ENCODE assay signal across 1 cellular context in the genomic region with DNA sequence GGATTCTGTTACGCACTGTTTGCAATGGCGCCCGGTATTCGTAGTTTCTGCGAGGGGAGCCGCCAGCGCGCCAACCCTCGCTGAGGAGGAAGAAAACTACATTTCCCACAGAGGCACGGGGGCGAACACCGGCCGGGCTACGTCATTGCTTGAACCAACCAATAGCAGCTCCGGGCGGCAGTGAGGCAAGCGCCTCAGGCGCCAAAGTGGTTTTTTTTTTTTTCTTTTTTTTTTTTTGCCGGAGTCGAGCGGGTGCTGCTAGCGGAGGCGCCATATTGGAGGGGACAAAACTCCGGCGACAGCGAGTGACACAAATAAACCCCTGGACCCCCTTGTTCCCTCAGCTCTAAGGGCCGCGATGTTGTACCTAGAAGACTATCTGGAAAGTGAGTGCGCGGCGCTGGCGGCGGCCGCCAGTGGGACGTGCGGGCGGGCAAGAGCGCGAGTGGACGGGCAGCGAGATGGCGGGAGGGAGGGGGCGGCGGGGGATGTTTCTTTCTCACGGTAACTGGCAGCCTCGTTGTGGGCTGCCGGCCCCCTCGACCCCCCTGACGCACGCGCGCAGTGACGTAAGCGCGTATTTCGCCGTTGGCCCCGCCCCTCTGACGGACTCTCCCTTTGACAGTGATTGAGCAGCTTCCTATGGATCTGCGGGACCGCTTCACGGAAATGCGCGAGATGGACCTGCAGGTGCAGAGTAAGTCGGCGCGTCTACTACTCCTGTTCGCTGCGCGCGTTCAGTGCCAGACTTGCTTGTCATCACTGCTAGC.
A peak's percentile ranks its signal among the peaks of the same experiment; 100 is the strongest.
TF ChIP-seq lines count a peak whose summit lies in the region.

A gene with protein sequence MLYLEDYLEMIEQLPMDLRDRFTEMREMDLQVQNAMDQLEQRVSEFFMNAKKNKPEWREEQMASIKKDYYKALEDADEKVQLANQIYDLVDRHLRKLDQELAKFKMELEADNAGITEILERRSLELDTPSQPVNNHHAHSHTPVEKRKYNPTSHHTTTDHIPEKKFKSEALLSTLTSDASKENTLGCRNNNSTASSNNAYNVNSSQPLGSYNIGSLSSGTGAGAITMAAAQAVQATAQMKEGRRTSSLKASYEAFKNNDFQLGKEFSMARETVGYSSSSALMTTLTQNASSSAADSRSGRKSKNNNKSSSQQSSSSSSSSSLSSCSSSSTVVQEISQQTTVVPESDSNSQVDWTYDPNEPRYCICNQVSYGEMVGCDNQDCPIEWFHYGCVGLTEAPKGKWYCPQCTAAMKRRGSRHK (plus strand): TSS at position 239 of the 770 bp plus-strand sequence. CDS start 120 bp downstream, at position 359.

TF ChIP-seq in GM12878, 131 proteins besides CTCF, POLR2A, EP300 and RAD21 (continued from another document and continues in another):
- TF ChIP-seq, protein P1, sequence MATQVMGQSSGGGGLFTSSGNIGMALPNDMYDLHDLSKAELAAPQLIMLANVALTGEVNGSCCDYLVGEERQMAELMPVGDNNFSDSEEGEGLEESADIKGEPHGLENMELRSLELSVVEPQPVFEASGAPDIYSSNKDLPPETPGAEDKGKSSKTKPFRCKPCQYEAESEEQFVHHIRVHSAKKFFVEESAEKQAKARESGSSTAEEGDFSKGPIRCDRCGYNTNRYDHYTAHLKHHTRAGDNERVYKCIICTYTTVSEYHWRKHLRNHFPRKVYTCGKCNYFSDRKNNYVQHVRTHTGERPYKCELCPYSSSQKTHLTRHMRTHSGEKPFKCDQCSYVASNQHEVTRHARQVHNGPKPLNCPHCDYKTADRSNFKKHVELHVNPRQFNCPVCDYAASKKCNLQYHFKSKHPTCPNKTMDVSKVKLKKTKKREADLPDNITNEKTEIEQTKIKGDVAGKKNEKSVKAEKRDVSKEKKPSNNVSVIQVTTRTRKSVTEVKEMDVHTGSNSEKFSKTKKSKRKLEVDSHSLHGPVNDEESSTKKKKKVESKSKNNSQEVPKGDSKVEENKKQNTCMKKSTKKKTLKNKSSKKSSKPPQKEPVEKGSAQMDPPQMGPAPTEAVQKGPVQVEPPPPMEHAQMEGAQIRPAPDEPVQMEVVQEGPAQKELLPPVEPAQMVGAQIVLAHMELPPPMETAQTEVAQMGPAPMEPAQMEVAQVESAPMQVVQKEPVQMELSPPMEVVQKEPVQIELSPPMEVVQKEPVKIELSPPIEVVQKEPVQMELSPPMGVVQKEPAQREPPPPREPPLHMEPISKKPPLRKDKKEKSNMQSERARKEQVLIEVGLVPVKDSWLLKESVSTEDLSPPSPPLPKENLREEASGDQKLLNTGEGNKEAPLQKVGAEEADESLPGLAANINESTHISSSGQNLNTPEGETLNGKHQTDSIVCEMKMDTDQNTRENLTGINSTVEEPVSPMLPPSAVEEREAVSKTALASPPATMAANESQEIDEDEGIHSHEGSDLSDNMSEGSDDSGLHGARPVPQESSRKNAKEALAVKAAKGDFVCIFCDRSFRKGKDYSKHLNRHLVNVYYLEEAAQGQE (IDR thresholded peaks at IDR 0.05; ENCODE audit: low read depth, low read length) = no peak
- TF ChIP-seq YBX1 (IDR thresholded peaks at IDR 0.05) = no peak
- no peak for TF ChIP-seq EED (IDR thresholded peaks at IDR 0.05; ENCODE audit: low read depth)
- TF ChIP-seq, protein P2, sequence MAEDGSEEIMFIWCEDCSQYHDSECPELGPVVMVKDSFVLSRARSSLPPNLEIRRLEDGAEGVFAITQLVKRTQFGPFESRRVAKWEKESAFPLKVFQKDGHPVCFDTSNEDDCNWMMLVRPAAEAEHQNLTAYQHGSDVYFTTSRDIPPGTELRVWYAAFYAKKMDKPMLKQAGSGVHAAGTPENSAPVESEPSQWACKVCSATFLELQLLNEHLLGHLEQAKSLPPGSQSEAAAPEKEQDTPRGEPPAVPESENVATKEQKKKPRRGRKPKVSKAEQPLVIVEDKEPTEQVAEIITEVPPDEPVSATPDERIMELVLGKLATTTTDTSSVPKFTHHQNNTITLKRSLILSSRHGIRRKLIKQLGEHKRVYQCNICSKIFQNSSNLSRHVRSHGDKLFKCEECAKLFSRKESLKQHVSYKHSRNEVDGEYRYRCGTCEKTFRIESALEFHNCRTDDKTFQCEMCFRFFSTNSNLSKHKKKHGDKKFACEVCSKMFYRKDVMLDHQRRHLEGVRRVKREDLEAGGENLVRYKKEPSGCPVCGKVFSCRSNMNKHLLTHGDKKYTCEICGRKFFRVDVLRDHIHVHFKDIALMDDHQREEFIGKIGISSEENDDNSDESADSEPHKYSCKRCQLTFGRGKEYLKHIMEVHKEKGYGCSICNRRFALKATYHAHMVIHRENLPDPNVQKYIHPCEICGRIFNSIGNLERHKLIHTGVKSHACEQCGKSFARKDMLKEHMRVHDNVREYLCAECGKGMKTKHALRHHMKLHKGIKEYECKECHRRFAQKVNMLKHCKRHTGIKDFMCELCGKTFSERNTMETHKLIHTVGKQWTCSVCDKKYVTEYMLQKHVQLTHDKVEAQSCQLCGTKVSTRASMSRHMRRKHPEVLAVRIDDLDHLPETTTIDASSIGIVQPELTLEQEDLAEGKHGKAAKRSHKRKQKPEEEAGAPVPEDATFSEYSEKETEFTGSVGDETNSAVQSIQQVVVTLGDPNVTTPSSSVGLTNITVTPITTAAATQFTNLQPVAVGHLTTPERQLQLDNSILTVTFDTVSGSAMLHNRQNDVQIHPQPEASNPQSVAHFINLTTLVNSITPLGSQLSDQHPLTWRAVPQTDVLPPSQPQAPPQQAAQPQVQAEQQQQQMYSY (CRISPR knock-in tag; IDR thresholded peaks at IDR 0.05) = no peak
- TF ChIP-seq, protein P3, sequence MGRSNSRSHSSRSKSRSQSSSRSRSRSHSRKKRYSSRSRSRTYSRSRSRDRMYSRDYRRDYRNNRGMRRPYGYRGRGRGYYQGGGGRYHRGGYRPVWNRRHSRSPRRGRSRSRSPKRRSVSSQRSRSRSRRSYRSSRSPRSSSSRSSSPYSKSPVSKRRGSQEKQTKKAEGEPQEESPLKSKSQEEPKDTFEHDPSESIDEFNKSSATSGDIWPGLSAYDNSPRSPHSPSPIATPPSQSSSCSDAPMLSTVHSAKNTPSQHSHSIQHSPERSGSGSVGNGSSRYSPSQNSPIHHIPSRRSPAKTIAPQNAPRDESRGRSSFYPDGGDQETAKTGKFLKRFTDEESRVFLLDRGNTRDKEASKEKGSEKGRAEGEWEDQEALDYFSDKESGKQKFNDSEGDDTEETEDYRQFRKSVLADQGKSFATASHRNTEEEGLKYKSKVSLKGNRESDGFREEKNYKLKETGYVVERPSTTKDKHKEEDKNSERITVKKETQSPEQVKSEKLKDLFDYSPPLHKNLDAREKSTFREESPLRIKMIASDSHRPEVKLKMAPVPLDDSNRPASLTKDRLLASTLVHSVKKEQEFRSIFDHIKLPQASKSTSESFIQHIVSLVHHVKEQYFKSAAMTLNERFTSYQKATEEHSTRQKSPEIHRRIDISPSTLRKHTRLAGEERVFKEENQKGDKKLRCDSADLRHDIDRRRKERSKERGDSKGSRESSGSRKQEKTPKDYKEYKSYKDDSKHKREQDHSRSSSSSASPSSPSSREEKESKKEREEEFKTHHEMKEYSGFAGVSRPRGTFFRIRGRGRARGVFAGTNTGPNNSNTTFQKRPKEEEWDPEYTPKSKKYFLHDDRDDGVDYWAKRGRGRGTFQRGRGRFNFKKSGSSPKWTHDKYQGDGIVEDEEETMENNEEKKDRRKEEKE (IDR thresholded peaks at IDR 0.05) = no peak
- TF ChIP-seq WRNIP1 (IDR thresholded peaks at IDR 0.05; ENCODE audit: borderline replicate concordance, low read depth, low read length) = no peak
- peak; percentile 20; the same call in 1 of the 2 replicates for TF ChIP-seq STAT1 (conservative IDR thresholded peaks at IDR 0.05)
- peak; percentile 78 for TF ChIP-seq CHD2 (IDR thresholded peaks at IDR 0.05; ENCODE audit: borderline replicate concordance, low read depth, low read length)
- TF ChIP-seq NR2F1 (conservative IDR thresholded peaks at IDR 0.05) = no peak
- no peak; the same call in 1 of the 2 replicates for TF ChIP-seq MXI1 (IDR thresholded peaks at IDR 0.05; ENCODE audit: low read depth, low read length)
- TF ChIP-seq, protein P4, sequence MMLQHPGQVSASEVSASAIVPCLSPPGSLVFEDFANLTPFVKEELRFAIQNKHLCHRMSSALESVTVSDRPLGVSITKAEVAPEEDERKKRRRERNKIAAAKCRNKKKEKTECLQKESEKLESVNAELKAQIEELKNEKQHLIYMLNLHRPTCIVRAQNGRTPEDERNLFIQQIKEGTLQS (IDR thresholded peaks at IDR 0.05; ENCODE audit: borderline replicate concordance, extremely low read depth, low read depth, low read length) = no peak
- peak; percentile 92 for TF ChIP-seq TARDBP (IDR thresholded peaks at IDR 0.05; ENCODE audit: borderline replicate concordance)
- TF ChIP-seq NBN (IDR thresholded peaks at IDR 0.05) = peak; percentile 86
- TF ChIP-seq KLF5 (IDR thresholded peaks at IDR 0.05; ENCODE audit: partially characterized antibody) = peak; percentile 27
- TF ChIP-seq TAF1 (IDR thresholded peaks at IDR 0.05; ENCODE audit: borderline replicate concordance, low read depth, low read length) = peak; percentile 77
- TF ChIP-seq, protein P5, sequence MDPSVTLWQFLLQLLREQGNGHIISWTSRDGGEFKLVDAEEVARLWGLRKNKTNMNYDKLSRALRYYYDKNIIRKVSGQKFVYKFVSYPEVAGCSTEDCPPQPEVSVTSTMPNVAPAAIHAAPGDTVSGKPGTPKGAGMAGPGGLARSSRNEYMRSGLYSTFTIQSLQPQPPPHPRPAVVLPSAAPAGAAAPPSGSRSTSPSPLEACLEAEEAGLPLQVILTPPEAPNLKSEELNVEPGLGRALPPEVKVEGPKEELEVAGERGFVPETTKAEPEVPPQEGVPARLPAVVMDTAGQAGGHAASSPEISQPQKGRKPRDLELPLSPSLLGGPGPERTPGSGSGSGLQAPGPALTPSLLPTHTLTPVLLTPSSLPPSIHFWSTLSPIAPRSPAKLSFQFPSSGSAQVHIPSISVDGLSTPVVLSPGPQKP (IDR thresholded peaks at IDR 0.05; ENCODE audit: low read depth, low read length) = 0 out of 2 replicates have a peak, but pooled peaks have one; percentile 50
- TF ChIP-seq MEF2A (IDR thresholded peaks at IDR 0.05; ENCODE audit: insufficient read depth, low read depth, low read length) = 0 out of 2 replicates have a peak, but pooled peaks have one; percentile 32
- peak; percentile 92 for TF ChIP-seq DPF2 (IDR thresholded peaks at IDR 0.05)
- TF ChIP-seq SP1 (IDR thresholded peaks at IDR 0.05; ENCODE audit: low read depth, low read length) = peak; percentile 57
- TF ChIP-seq, protein P6, sequence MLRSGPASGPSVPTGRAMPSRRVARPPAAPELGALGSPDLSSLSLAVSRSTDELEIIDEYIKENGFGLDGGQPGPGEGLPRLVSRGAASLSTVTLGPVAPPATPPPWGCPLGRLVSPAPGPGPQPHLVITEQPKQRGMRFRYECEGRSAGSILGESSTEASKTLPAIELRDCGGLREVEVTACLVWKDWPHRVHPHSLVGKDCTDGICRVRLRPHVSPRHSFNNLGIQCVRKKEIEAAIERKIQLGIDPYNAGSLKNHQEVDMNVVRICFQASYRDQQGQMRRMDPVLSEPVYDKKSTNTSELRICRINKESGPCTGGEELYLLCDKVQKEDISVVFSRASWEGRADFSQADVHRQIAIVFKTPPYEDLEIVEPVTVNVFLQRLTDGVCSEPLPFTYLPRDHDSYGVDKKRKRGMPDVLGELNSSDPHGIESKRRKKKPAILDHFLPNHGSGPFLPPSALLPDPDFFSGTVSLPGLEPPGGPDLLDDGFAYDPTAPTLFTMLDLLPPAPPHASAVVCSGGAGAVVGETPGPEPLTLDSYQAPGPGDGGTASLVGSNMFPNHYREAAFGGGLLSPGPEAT (IDR thresholded peaks at IDR 0.05; ENCODE audit: low read depth) = 0 out of 2 replicates have a peak, but pooled peaks have one; percentile 54
- TF ChIP-seq, protein P7, sequence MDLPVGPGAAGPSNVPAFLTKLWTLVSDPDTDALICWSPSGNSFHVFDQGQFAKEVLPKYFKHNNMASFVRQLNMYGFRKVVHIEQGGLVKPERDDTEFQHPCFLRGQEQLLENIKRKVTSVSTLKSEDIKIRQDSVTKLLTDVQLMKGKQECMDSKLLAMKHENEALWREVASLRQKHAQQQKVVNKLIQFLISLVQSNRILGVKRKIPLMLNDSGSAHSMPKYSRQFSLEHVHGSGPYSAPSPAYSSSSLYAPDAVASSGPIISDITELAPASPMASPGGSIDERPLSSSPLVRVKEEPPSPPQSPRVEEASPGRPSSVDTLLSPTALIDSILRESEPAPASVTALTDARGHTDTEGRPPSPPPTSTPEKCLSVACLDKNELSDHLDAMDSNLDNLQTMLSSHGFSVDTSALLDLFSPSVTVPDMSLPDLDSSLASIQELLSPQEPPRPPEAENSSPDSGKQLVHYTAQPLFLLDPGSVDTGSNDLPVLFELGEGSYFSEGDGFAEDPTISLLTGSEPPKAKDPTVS (IDR thresholded peaks at IDR 0.05; ENCODE audit: low read depth, low read length) = no peak
- no peak for TF ChIP-seq CHD4 (IDR thresholded peaks at IDR 0.05)
- TF ChIP-seq NR2C1 (IDR thresholded peaks at IDR 0.05) = no peak
- TF ChIP-seq, protein P8, sequence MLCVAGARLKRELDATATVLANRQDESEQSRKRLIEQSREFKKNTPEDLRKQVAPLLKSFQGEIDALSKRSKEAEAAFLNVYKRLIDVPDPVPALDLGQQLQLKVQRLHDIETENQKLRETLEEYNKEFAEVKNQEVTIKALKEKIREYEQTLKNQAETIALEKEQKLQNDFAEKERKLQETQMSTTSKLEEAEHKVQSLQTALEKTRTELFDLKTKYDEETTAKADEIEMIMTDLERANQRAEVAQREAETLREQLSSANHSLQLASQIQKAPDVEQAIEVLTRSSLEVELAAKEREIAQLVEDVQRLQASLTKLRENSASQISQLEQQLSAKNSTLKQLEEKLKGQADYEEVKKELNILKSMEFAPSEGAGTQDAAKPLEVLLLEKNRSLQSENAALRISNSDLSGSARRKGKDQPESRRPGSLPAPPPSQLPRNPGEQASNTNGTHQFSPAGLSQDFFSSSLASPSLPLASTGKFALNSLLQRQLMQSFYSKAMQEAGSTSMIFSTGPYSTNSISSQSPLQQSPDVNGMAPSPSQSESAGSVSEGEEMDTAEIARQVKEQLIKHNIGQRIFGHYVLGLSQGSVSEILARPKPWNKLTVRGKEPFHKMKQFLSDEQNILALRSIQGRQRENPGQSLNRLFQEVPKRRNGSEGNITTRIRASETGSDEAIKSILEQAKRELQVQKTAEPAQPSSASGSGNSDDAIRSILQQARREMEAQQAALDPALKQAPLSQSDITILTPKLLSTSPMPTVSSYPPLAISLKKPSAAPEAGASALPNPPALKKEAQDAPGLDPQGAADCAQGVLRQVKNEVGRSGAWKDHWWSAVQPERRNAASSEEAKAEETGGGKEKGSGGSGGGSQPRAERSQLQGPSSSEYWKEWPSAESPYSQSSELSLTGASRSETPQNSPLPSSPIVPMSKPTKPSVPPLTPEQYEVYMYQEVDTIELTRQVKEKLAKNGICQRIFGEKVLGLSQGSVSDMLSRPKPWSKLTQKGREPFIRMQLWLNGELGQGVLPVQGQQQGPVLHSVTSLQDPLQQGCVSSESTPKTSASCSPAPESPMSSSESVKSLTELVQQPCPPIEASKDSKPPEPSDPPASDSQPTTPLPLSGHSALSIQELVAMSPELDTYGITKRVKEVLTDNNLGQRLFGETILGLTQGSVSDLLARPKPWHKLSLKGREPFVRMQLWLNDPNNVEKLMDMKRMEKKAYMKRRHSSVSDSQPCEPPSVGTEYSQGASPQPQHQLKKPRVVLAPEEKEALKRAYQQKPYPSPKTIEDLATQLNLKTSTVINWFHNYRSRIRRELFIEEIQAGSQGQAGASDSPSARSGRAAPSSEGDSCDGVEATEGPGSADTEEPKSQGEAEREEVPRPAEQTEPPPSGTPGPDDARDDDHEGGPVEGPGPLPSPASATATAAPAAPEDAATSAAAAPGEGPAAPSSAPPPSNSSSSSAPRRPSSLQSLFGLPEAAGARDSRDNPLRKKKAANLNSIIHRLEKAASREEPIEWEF (IDR thresholded peaks at IDR 0.05; ENCODE audit: insufficient replicate concordance, low read depth, low read length) = no peak
- TF ChIP-seq TBL1XR1 (IDR thresholded peaks at IDR 0.05; ENCODE audit: low read depth, low read length) = peak; percentile 64; the same call in 1 of the 2 replicates
